In the genomic region with DNA sequence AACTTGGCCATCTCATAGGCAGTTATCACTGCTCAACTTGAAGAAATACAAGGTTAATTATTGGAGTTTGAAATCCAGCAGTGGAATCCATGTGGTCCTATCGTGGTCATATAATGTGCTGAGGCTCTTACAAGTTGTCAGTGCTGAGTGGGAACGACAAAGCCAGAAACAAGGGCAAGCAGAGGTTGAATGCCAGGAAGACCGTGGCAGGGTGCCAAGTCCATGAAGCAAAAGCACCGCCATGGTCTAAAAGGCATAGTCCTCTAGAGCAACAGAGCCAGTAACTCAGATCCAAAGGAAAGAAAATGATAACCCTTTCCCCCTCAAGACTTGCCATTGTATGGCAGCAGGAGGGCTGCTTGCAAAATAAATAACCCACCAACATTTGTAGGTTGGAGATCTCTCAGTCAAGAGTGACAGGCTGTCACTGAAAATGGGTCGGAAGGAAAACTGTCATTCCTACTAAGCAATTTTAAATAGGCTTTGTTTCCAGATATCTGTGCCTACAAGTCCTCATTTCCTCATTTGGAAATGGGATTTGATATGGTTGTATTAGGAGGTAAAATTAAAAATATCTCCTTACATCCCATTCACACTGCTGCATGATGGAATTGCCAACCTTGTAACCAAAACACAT, we compare ENCODE assay signal across 19 cellular contexts. TPM values are rescaled to one million over a fixed set of nuclear protein-coding genes. Genes with fewer than 3 reads are reported as not detected.
DNase-seq lines count a peak whose midpoint lies in the region; ATAC-seq and TF ChIP-seq lines count a peak whose summit lies in the region.
"Had no signal": no experiment of that assay in that cellular context is flagged by ENCODE, and none has a peak within 500 bp of the region (broad histone marks: within the 10 kb centered on the region; RNA-seq: fewer than 3 reads in every experiment).

No MANE protein-coding gene starts in this region.

- H3K36me3 ChIP-seq in cardiac muscle cell (no peaks in the 10 kb centered on the region), mucosa of descending colon (ENCODE audit: low read depth) (no peaks in the 10 kb centered on the region)
- no peaks in the 10 kb centered on the region for H3K36me3 ChIP-seq in CD8-positive, alpha-beta T cell (ENCODE audit: insufficient read depth, low read length)
- H3K36me3 ChIP-seq: ovary had no signal

- intact Hi-C loops in mucosa of descending colon (cut with DNase I, micrococcal nuclease) = no loop called here
- intact Hi-C loops in CD8-positive, alpha-beta T cell (cut with DNase I, micrococcal nuclease) = no loop called here

- H3K9me3 Mint-ChIP-seq in CD8-positive, alpha-beta T cell = no peaks in the 10 kb centered on the region
- H3K9me3 Mint-ChIP-seq: mesothelial cell of epicardium had no signal

- ATAC-seq in GM21515 (IDR thresholded peaks at IDR 0.05; ENCODE audit: unreplicated experiment) (no peak), mucosa of descending colon (no peak)
- no peak for ATAC-seq in CD8-positive, alpha-beta T cell
- ATAC-seq: Panc1 had no signal

- no peak for TF ChIP-seq CTCF in cardiac muscle cell (IDR thresholded peaks at IDR 0.05; ENCODE audit: low read depth, low read length)
- no peak for TF ChIP-seq CTCF in mucosa of descending colon (IDR thresholded peaks at IDR 0.05)
- TF ChIP-seq CTCF in CD8-positive, alpha-beta T cell (IDR thresholded peaks at IDR 0.05) = no peak

- H3K4me3 ChIP-seq in cardiac muscle cell (no peak overlapping the region), mucosa of descending colon (no peak overlapping the region)
- H3K4me3 ChIP-seq in CD8-positive, alpha-beta T cell (ENCODE audit: low read depth, low read length) = no peak overlapping the region
- H3K4me3 ChIP-seq: coronary artery, ovary had no signal

- H3K4me3 Mint-ChIP-seq in CD8-positive, alpha-beta T cell = no peak overlapping the region
- H3K4me3 Mint-ChIP-seq: mesothelial cell of epicardium had no signal

- H3K27me3 ChIP-seq in cardiac muscle cell = no peaks in the 10 kb centered on the region
- no peaks in the 10 kb centered on the region for H3K27me3 ChIP-seq in CD8-positive, alpha-beta T cell (ENCODE audit: insufficient read depth, low read length)
- H3K27me3 ChIP-seq: ovary had no signal

- no peaks in the 10 kb centered on the region for H3K4me1 ChIP-seq in cardiac muscle cell (ENCODE audit: low read depth)
- no peaks in the 10 kb centered on the region for H3K4me1 ChIP-seq in mucosa of descending colon (ENCODE audit: low read depth)
- H3K4me1 ChIP-seq in CD8-positive, alpha-beta T cell (ENCODE audit: insufficient read depth, low read length) = no peaks in the 10 kb centered on the region

- H3K4me1 Mint-ChIP-seq in CD8-positive, alpha-beta T cell (ENCODE audit: low read depth) = peaks cover 8% of the 10 kb centered on the region
- H3K4me1 Mint-ChIP-seq: mesothelial cell of epicardium had no signal

- CTCF ChIA-PET in CD8-positive, alpha-beta T cell (lab: Charles Lee) = no interaction called here

- H3K36me3 Mint-ChIP-seq in CD8-positive, alpha-beta T cell = no peaks in the 10 kb centered on the region
- H3K36me3 Mint-ChIP-seq: mesothelial cell of epicardium had no signal

- H3K27ac Mint-ChIP-seq in CD8-positive, alpha-beta T cell = no peak overlapping the region
- H3K27ac Mint-ChIP-seq: mesothelial cell of epicardium had no signal

- POLR2A ChIA-PET in CD8-positive, alpha-beta T cell (lab: Charles Lee) = no interaction called here

- H3K27ac ChIP-seq in cardiac muscle cell = no peak overlapping the region
- no peak overlapping the region for H3K27ac ChIP-seq in CD8-positive, alpha-beta T cell (ENCODE audit: low read depth, low read length)
- H3K27ac ChIP-seq: coronary artery, ovary had no signal

- H3K27me3 Mint-ChIP-seq in CD8-positive, alpha-beta T cell (ENCODE audit: low read depth) = peaks cover 7% of the 10 kb centered on the region

- DNase-seq in DMS153 (lab: John Stamatoyannopoulos, UW) = peak; percentile 31
- peak; percentile 16 for DNase-seq in SHP77 treated with DMSO at 0.1 percent for 48 hours (lab: John Stamatoyannopoulos, UW)
- peak; percentile 15 to 59 for DNase-seq in cardiac muscle cell (ENCODE audit: low read depth in 1 of 2, low spot score in 1 of 2)
- peak; percentile 70 for DNase-seq in pons (ENCODE audit: low spot score)
- no peak for DNase-seq in activated T-cell treated with anti-CD3 and anti-CD28 coated beads, Interleukin-2, amount 50 U/mL, for 48 hours
- no peak for DNase-seq in mucosa of descending colon
- DNase-seq in CD8-positive, alpha-beta T cell = no peak
- DNase-seq: activated CD4-positive, CD25-positive, alpha-beta regulatory T cell treated with anti-CD3 and anti-CD28 coated beads, Interleukin-2, amount 50 U/mL, for 72 hours; AML-193; DND-41; MM.1S; NCI-H226; T-helper 1 cell; trophoblast cell had no signal

- no peaks in the 10 kb centered on the region for H3K9me3 ChIP-seq in cardiac muscle cell (ENCODE audit: low read depth)
- H3K9me3 ChIP-seq in mucosa of descending colon = no peaks in the 10 kb centered on the region
- no peaks in the 10 kb centered on the region for H3K9me3 ChIP-seq in CD8-positive, alpha-beta T cell (ENCODE audit: low read length)
- H3K9me3 ChIP-seq: ovary had no signal

RNA-seq across cellular contexts. Expression of gene HSBP1, which starts 36.4 kb away (rescaled TPM):
- total RNA-seq in cardiac muscle cell (16.7 and 47.5 TPM in 2 replicates), mucosa of descending colon (10 to 100 TPM; 76.9 to 89.2 (median 78.9) TPM)
- 481 and 529 TPM in 2 replicates for polyA plus RNA-seq in cardiac muscle cell
- total RNA-seq in CD8-positive, alpha-beta T cell = 10 to 100 TPM; 17.5 to 24.1 TPM

Comparison
In these comparisons a context has a peak if more than half of its experiments do, and no peak if none do; other contexts are left out.
1. DNase-seq: peak in DMS153 (single experiment), SHP77 treated with DMSO at 0.1 percent for 48 hours (single experiment), cardiac muscle cell (2 of 2) and pons (single experiment); none in activated T-cell treated with anti-CD3 and anti-CD28 coated beads, Interleukin-2, amount 50 U/mL, for 48 hours (0 of 2), mucosa of descending colon (0 of 3) and CD8-positive, alpha-beta T cell (0 of 7).